1 cellular context compared by ENCODE assay signal in the genomic region with DNA sequence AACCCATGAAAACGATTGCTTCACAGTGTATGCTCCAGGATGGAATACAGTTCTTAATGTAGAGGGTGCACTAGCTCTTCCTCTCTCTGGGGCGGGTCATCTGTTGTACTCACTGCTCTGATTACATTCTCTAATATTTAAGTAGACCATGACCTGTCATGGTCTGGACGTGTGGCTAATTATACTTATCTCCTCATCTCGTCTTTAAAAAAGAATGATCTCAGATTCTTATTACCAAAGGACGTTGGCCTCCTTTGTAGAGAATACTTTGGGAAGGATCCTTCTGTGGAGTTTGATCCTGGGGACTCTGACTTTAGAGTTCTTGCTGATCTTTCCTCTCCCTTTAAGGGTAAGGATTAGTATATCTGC.
TF ChIP-seq lines count a peak whose summit lies in the region.

No MANE protein-coding gene starts in this region.

TF ChIP-seq in GM23338, 12 proteins besides CTCF, POLR2A, EP300 and RAD21 (continued from another document):
- TF ChIP-seq, protein P1, sequence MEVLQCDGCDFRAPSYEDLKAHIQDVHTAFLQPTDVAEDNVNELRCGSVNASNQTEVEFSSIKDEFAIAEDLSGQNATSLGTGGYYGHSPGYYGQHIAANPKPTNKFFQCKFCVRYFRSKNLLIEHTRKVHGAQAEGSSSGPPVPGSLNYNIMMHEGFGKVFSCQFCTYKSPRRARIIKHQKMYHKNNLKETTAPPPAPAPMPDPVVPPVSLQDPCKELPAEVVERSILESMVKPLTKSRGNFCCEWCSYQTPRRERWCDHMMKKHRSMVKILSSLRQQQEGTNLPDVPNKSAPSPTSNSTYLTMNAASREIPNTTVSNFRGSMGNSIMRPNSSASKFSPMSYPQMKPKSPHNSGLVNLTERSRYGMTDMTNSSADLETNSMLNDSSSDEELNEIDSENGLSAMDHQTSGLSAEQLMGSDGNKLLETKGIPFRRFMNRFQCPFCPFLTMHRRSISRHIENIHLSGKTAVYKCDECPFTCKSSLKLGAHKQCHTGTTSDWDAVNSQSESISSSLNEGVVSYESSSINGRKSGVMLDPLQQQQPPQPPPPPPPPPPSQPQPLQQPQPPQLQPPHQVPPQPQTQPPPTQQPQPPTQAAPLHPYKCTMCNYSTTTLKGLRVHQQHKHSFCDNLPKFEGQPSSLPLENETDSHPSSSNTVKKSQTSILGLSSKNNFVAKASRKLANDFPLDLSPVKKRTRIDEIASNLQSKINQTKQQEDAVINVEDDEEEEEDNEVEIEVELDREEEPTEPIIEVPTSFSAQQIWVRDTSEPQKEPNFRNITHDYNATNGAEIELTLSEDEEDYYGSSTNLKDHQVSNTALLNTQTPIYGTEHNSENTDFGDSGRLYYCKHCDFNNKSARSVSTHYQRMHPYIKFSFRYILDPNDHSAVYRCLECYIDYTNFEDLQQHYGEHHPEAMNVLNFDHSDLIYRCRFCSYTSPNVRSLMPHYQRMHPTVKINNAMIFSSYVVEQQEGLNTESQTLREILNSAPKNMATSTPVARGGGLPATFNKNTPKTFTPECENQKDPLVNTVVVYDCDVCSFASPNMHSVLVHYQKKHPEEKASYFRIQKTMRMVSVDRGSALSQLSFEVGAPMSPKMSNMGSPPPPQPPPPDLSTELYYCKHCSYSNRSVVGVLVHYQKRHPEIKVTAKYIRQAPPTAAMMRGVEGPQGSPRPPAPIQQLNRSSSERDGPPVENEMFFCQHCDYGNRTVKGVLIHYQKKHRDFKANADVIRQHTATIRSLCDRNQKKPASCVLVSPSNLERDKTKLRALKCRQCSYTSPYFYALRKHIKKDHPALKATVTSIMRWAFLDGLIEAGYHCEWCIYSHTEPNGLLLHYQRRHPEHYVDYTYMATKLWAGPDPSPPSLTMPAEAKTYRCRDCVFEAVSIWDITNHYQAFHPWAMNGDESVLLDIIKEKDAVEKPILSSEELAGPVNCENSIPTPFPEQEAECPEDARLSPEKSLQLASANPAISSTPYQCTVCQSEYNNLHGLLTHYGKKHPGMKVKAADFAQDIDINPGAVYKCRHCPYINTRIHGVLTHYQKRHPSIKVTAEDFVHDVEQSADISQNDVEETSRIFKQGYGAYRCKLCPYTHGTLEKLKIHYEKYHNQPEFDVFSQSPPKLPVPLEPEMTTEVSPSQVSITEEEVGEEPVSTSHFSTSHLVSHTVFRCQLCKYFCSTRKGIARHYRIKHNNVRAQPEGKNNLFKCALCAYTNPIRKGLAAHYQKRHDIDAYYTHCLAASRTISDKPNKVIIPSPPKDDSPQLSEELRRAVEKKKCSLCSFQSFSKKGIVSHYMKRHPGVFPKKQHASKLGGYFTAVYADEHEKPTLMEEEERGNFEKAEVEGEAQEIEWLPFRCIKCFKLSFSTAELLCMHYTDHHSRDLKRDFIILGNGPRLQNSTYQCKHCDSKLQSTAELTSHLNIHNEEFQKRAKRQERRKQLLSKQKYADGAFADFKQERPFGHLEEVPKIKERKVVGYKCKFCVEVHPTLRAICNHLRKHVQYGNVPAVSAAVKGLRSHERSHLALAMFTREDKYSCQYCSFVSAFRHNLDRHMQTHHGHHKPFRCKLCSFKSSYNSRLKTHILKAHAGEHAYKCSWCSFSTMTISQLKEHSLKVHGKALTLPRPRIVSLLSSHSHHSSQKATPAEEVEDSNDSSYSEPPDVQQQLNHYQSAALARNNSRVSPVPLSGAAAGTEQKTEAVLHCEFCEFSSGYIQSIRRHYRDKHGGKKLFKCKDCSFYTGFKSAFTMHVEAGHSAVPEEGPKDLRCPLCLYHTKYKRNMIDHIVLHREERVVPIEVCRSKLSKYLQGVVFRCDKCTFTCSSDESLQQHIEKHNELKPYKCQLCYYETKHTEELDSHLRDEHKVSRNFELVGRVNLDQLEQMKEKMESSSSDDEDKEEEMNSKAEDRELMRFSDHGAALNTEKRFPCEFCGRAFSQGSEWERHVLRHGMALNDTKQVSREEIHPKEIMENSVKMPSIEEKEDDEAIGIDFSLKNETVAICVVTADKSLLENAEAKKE (CRISPR knock-in tag; IDR thresholded peaks at IDR 0.05) = no peak
TF ChIP-seq in GM23338: peak in this region for 0.
